Comparison of ENCODE assay signal across 25 cellular contexts in the genomic region with DNA sequence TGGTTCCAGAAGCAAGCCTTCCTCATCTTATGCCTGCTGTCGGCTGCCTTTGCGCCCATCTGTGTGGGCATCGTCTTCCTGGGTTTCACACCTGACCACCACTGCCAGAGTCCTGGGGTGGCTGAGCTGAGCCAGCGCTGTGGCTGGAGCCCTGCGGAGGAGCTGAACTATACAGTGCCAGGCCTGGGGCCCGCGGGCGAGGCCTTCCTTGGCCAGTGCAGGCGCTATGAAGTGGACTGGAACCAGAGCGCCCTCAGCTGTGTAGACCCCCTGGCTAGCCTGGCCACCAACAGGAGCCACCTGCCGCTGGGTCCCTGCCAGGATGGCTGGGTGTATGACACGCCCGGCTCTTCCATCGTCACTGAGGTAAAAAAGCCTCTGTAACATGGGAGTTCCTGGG. TPM values are rescaled to one million over a fixed set of nuclear protein-coding genes. Genes with fewer than 3 reads are reported as not detected.
"Had no signal": no experiment of that assay in that cellular context is flagged by ENCODE, and none has a peak within 500 bp of the region (broad histone marks: within the 10 kb centered on the region; RNA-seq: fewer than 3 reads in every experiment).

No MANE protein-coding gene starts in this region.

- H3K27me3 Mint-ChIP-seq: activated B cell treated with CpG ODN at 0.5 μM for 24 hours; activated CD8-positive, alpha-beta memory T cell treated with anti-CD3 and anti-CD28 coated beads, Interleukin-2, amount 10 ng/mL, durations not matched to agents 7 days and 5 days; activated naive CD4-positive, alpha-beta T cell treated with anti-CD3 and anti-CD28 coated beads, Interleukin-2, amount 10 ng/mL, durations not matched to agents 7 days and 5 days; activated naive CD8-positive, alpha-beta T cell treated with anti-CD3 and anti-CD28 coated beads, Interleukin-2, amount 10 ng/mL, durations not matched to agents 7 days and 5 days; T-cell had no signal

- H3K36me3 ChIP-seq: brain microvascular endothelial cell, esophagus muscularis mucosa, transverse colon, vagina had no signal

- H3K27ac ChIP-seq: brain microvascular endothelial cell, esophagus muscularis mucosa, left ventricle myocardium inferior, parathyroid adenoma, psoas muscle, testis, transverse colon, vagina had no signal

- H3K4me3 Mint-ChIP-seq: activated B cell treated with CpG ODN at 0.5 μM for 24 hours; activated CD8-positive, alpha-beta memory T cell treated with anti-CD3 and anti-CD28 coated beads, Interleukin-2, amount 10 ng/mL, durations not matched to agents 7 days and 5 days; activated CD8-positive, alpha-beta T cell treated with anti-CD3 and anti-CD28 coated beads, Interleukin-2, amount 10 ng/mL, durations not matched to agents 7 days and 5 days; activated naive CD4-positive, alpha-beta T cell treated with anti-CD3 and anti-CD28 coated beads, Interleukin-2, amount 10 ng/mL, durations not matched to agents 7 days and 5 days; activated naive CD8-positive, alpha-beta T cell treated with anti-CD3 and anti-CD28 coated beads, Interleukin-2, amount 10 ng/mL, durations not matched to agents 7 days and 5 days; T-cell; T-helper 2 cell treated with Interferon-gamma antibody and Interleukin-4, amounts not matched to agents 5 μg/mL and 100 μg/mL, for 36 hours had no signal

- H3K4me3 ChIP-seq: esophagus muscularis mucosa, left ventricle myocardium inferior, psoas muscle, testis, transverse colon, vagina had no signal

- ATAC-seq: activated CD8-positive, alpha-beta memory T cell treated with anti-CD3 and anti-CD28 coated beads, Interleukin-2, amount 10 ng/mL, durations not matched to agents 7 days and 5 days; activated CD8-positive, alpha-beta T cell treated with anti-CD3 and anti-CD28 coated beads, Interleukin-2, amount 10 ng/mL, durations not matched to agents 7 days and 5 days; stimulated activated naive CD8-positive, alpha-beta T cell treated with anti-CD3 and anti-CD28 coated beads, Interleukin-15, Interleukin-2, amounts not matched to agents 100 U/mL and 50 U/mL, for 24 hours; T-cell had no signal

- H3K27ac Mint-ChIP-seq: activated B cell treated with CpG ODN at 0.5 μM for 24 hours; activated CD8-positive, alpha-beta memory T cell treated with anti-CD3 and anti-CD28 coated beads, Interleukin-2, amount 10 ng/mL, durations not matched to agents 7 days and 5 days; activated CD8-positive, alpha-beta T cell treated with anti-CD3 and anti-CD28 coated beads, Interleukin-2, amount 10 ng/mL, durations not matched to agents 7 days and 5 days; activated naive CD4-positive, alpha-beta T cell treated with anti-CD3 and anti-CD28 coated beads, Interleukin-2, amount 10 ng/mL, durations not matched to agents 7 days and 5 days; activated naive CD8-positive, alpha-beta T cell treated with anti-CD3 and anti-CD28 coated beads, Interleukin-2, amount 10 ng/mL, durations not matched to agents 7 days and 5 days; activated T-helper 2 cell treated with anti-CD3 and anti-CD28 coated beads, Interferon-gamma antibody, Interleukin-2, Interleukin-4, amounts not matched to agents 10 μg/mL and 5 μg/mL and 100 μg/mL, durations not matched to agents 14 hours and 24 hours and 36 hours; T-cell; T-helper 2 cell treated with Interferon-gamma antibody and Interleukin-4, amounts not matched to agents 5 μg/mL and 100 μg/mL, for 36 hours had no signal

- DNase-seq: activated B cell treated with CpG ODN at 0.5 μM for 24 hours; activated CD4-positive, alpha-beta T cell treated with anti-CD3 and anti-CD28 coated beads, Interleukin-2, amount 50 U/mL, for 1 hour; activated CD8-positive, alpha-beta memory T cell treated with anti-CD3 and anti-CD28 coated beads, Interleukin-2, amount 10 ng/mL, durations not matched to agents 7 days and 5 days; activated CD8-positive, alpha-beta T cell treated with anti-CD3 and anti-CD28 coated beads, Interleukin-2, amount 10 ng/mL, durations not matched to agents 7 days and 5 days; activated naive CD4-positive, alpha-beta T cell treated with anti-CD3 and anti-CD28 coated beads, Interleukin-2, amount 10 ng/mL, durations not matched to agents 7 days and 5 days; activated naive CD8-positive, alpha-beta T cell treated with anti-CD3 and anti-CD28 coated beads, Interleukin-2, amount 10 ng/mL, durations not matched to agents 7 days and 5 days; activated T-cell treated with anti-CD3 and anti-CD28 coated beads, Interleukin-2, amount 50 U/mL, for 48 hours; amniotic stem cell; brain microvascular endothelial cell; caudate nucleus; foreskin melanocyte; left ventricle myocardium inferior; occipital lobe; psoas muscle; stimulated activated CD4-positive, alpha-beta T cell treated with anti-CD3 and anti-CD28 coated beads, Interleukin-2, amount 100 ng/mL, for 48 hours; stimulated activated naive CD8-positive, alpha-beta T cell treated with anti-CD3 and anti-CD28 coated beads, Interleukin-15, Interleukin-2, amounts not matched to agents 100 U/mL and 50 U/mL, for 24 hours; T-cell; testis; transverse colon had no signal

- H3K9ac ChIP-seq: parathyroid adenoma had no signal

- H3K79me2 ChIP-seq: parathyroid adenoma had no signal

- H3K9me3 ChIP-seq: esophagus muscularis mucosa, left ventricle myocardium inferior, psoas muscle, testis, transverse colon, vagina had no signal

- H3K4me1 Mint-ChIP-seq: activated B cell treated with CpG ODN at 0.5 μM for 24 hours; activated CD8-positive, alpha-beta memory T cell treated with anti-CD3 and anti-CD28 coated beads, Interleukin-2, amount 10 ng/mL, durations not matched to agents 7 days and 5 days; activated naive CD4-positive, alpha-beta T cell treated with anti-CD3 and anti-CD28 coated beads, Interleukin-2, amount 10 ng/mL, durations not matched to agents 7 days and 5 days; activated naive CD8-positive, alpha-beta T cell treated with anti-CD3 and anti-CD28 coated beads, Interleukin-2, amount 10 ng/mL, durations not matched to agents 7 days and 5 days; T-cell had no signal

- H3K27me3 ChIP-seq: brain microvascular endothelial cell, esophagus muscularis mucosa, testis, transverse colon, vagina had no signal

- H3K9me3 Mint-ChIP-seq: activated naive CD8-positive, alpha-beta T cell treated with anti-CD3 and anti-CD28 coated beads, Interleukin-2, amount 10 ng/mL, durations not matched to agents 7 days and 5 days; activated T-helper 2 cell treated with anti-CD3 and anti-CD28 coated beads, Interferon-gamma antibody, Interleukin-2, Interleukin-4, amounts not matched to agents 10 μg/mL and 5 μg/mL and 100 μg/mL, durations not matched to agents 14 hours and 24 hours and 36 hours; T-cell; T-helper 2 cell treated with Interferon-gamma antibody and Interleukin-4, amounts not matched to agents 5 μg/mL and 100 μg/mL, for 36 hours had no signal

- H2AFZ ChIP-seq: parathyroid adenoma had no signal

- H3K4me1 ChIP-seq: esophagus muscularis mucosa, left ventricle myocardium inferior, parathyroid adenoma, psoas muscle, testis, transverse colon, vagina had no signal

RNA-seq across cellular contexts. Expression of gene SLC22A1, which starts 0.4 kb away (rescaled TPM):
- total RNA-seq: lung microvascular endothelial cell had no signal
